In the genomic region with DNA sequence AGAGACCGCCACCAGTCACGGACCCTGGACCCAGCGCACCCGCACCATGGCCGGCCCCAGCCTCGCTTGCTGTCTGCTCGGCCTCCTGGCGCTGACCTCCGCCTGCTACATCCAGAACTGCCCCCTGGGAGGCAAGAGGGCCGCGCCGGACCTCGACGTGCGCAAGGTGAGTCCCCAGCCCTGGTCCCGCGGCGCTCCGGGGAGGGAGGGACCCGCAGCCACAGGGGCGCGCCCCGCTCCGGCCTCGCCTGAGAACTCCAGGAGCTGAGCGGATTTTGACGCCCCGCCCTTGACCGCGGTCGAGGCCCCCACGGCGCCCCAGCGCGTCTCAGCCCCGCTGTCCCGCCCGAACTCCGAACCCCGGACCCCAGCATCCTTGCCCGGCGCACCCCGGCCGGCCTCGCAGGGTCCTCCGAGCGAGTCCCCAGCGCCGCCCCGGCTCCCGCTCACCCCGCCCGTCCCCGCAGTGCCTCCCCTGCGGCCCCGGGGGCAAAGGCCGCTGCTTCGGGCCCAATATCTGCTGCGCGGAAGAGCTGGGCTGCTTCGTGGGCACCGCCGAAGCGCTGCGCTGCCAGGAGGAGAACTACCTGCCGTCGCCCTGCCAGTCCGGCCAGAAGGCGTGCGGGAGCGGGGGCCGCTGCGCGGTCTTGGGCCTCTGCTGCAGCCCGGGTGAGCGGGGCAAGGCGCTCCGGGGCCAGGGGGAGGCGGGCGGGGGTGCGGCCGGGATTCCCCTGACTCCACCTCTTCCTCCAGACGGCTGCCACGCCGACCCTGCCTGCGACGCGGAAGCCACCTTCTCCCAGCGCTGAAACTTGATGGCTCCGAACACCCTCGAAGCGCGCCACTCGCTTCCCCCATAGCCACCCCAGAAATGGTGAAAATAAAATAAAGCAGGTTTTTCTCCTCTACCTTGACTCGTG, we compare ENCODE assay signal across 1 cellular context.
A peak's percentile ranks its signal among the peaks of the same experiment; 100 is the strongest.
TF ChIP-seq lines count a peak whose summit lies in the region.

OXT (plus strand) TSS at position 11 of the 920 bp plus-strand sequence; CDS start at position 47, 36 bp downstream.

TF ChIP-seq in HepG2, 621 proteins besides CTCF, POLR2A, EP300 and RAD21 (continued from another document and continues in another):
- TF ChIP-seq, protein P1, sequence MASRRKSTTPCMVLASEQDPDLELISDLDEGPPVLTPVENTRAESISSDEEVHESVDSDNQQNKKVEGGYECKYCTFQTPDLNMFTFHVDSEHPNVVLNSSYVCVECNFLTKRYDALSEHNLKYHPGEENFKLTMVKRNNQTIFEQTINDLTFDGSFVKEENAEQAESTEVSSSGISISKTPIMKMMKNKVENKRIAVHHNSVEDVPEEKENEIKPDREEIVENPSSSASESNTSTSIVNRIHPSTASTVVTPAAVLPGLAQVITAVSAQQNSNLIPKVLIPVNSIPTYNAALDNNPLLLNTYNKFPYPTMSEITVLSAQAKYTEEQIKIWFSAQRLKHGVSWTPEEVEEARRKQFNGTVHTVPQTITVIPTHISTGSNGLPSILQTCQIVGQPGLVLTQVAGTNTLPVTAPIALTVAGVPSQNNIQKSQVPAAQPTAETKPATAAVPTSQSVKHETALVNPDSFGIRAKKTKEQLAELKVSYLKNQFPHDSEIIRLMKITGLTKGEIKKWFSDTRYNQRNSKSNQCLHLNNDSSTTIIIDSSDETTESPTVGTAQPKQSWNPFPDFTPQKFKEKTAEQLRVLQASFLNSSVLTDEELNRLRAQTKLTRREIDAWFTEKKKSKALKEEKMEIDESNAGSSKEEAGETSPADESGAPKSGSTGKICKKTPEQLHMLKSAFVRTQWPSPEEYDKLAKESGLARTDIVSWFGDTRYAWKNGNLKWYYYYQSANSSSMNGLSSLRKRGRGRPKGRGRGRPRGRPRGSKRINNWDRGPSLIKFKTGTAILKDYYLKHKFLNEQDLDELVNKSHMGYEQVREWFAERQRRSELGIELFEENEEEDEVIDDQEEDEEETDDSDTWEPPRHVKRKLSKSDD (CRISPR knock-in tag; IDR thresholded peaks at IDR 0.05; ENCODE audit: low read depth): peak; percentile 65; the same call in 1 of the 2 replicates
- no peak for TF ChIP-seq PRPF4 (IDR thresholded peaks at IDR 0.05; ENCODE audit: low read depth, low read length, poor library complexity, severe bottlenecking)
- TF ChIP-seq ZNF318 (CRISPR knock-in tag; IDR thresholded peaks at IDR 0.05): no peak
- no peak for TF ChIP-seq NFAT5 (CRISPR knock-in tag; IDR thresholded peaks at IDR 0.05)
- no peak for TF ChIP-seq ZBTB25 (CRISPR knock-in tag; IDR thresholded peaks at IDR 0.05)
- TF ChIP-seq ZSCAN9 (CRISPR knock-in tag; IDR thresholded peaks at IDR 0.05; ENCODE audit: borderline replicate concordance): no peak
- no peak for TF ChIP-seq ZNF343 (CRISPR knock-in tag; IDR thresholded peaks at IDR 0.05)
- no peak for TF ChIP-seq ZNF577 (CRISPR knock-in tag; IDR thresholded peaks at IDR 0.05; ENCODE audit: borderline replicate concordance, low read depth)
- 0 out of 2 replicates have a peak, but pooled peaks have one; percentile 0 for TF ChIP-seq HNF4A (CRISPR knock-in tag; IDR thresholded peaks at IDR 0.05)
- peak; percentile 8; the same call in 1 of the 2 replicates for TF ChIP-seq FOXK1 (CRISPR knock-in tag; IDR thresholded peaks at IDR 0.05; ENCODE audit: borderline replicate concordance, low read depth)
- TF ChIP-seq KDM5B (CRISPR knock-in tag; IDR thresholded peaks at IDR 0.05; ENCODE audit: borderline replicate concordance): 0 out of 2 replicates have a peak, but pooled peaks have one; percentile 51
- no peak for TF ChIP-seq ZFX (CRISPR knock-in tag; IDR thresholded peaks at IDR 0.05; ENCODE audit: low read depth)
- TF ChIP-seq ZNF33A (CRISPR knock-in tag; IDR thresholded peaks at IDR 0.05; ENCODE audit: borderline replicate concordance): no peak
- TF ChIP-seq ZSCAN21 (CRISPR knock-in tag; IDR thresholded peaks at IDR 0.05; ENCODE audit: borderline replicate concordance): no peak
- no peak for TF ChIP-seq ZNF225 (CRISPR knock-in tag; IDR thresholded peaks at IDR 0.05)
- TF ChIP-seq, protein P2, sequence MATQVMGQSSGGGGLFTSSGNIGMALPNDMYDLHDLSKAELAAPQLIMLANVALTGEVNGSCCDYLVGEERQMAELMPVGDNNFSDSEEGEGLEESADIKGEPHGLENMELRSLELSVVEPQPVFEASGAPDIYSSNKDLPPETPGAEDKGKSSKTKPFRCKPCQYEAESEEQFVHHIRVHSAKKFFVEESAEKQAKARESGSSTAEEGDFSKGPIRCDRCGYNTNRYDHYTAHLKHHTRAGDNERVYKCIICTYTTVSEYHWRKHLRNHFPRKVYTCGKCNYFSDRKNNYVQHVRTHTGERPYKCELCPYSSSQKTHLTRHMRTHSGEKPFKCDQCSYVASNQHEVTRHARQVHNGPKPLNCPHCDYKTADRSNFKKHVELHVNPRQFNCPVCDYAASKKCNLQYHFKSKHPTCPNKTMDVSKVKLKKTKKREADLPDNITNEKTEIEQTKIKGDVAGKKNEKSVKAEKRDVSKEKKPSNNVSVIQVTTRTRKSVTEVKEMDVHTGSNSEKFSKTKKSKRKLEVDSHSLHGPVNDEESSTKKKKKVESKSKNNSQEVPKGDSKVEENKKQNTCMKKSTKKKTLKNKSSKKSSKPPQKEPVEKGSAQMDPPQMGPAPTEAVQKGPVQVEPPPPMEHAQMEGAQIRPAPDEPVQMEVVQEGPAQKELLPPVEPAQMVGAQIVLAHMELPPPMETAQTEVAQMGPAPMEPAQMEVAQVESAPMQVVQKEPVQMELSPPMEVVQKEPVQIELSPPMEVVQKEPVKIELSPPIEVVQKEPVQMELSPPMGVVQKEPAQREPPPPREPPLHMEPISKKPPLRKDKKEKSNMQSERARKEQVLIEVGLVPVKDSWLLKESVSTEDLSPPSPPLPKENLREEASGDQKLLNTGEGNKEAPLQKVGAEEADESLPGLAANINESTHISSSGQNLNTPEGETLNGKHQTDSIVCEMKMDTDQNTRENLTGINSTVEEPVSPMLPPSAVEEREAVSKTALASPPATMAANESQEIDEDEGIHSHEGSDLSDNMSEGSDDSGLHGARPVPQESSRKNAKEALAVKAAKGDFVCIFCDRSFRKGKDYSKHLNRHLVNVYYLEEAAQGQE (IDR thresholded peaks at IDR 0.05; ENCODE audit: borderline replicate concordance in 1 of 2, low read depth in 1 of 2, low read length in 2 of 2): no peak
- TF ChIP-seq PPARG (CRISPR knock-in tag; conservative IDR thresholded peaks at IDR 0.05): no peak
- TF ChIP-seq ZNF546 (CRISPR knock-in tag; conservative IDR thresholded peaks at IDR 0.05): no peak
- no peak for TF ChIP-seq NR2F6 (IDR thresholded peaks at IDR 0.05)
- peak; percentile 2; the same call in 1 of the 2 replicates for TF ChIP-seq NR2F6 (CRISPR knock-in tag; IDR thresholded peaks at IDR 0.05)
- TF ChIP-seq ZNF777 (CRISPR knock-in tag; IDR thresholded peaks at IDR 0.05): no peak
- no peak for TF ChIP-seq NFRKB (IDR thresholded peaks at IDR 0.05)
- no peak for TF ChIP-seq ZNF280B (CRISPR knock-in tag; IDR thresholded peaks at IDR 0.05; ENCODE audit: borderline replicate concordance)
- no peak for TF ChIP-seq THAP11 (CRISPR knock-in tag; IDR thresholded peaks at IDR 0.05)
- TF ChIP-seq RFXANK (CRISPR knock-in tag; IDR thresholded peaks at IDR 0.05): no peak
- 0 out of 2 replicates have a peak, but pooled peaks have one; percentile 54 for TF ChIP-seq ZNF563 (CRISPR knock-in tag; IDR thresholded peaks at IDR 0.05)
- TF ChIP-seq ZNF768 (CRISPR knock-in tag; IDR thresholded peaks at IDR 0.05): peak; percentile 35; the same call in 1 of the 2 replicates
- TF ChIP-seq ZNF569 (CRISPR knock-in tag; IDR thresholded peaks at IDR 0.05; ENCODE audit: borderline replicate concordance): no peak
